In the genomic region with DNA sequence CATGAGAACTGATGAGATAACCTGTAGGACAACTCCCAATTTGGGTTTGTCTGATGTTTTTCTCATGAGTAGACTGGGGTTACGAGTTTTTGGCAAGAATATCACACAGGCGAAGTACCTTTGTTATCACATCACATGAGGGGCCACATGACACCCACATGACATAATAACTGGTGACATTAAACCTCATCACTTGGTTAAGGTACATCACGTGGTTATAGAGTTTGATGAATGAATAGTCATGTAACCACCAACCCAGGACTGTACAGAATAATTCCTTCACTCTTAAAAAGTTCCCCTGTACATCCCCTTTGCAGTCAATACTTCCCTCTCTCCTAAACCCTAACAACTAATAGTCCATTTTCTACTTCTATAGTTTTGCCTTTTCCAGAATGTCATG, we compare ENCODE assay signal across 24 cellular contexts.
DNase-seq lines count a peak whose midpoint lies in the region; ATAC-seq and TF ChIP-seq lines count a peak whose summit lies in the region.
"Had no signal": no experiment of that assay in that cellular context is flagged by ENCODE, and none has a peak within 500 bp of the region (broad histone marks: within the 10 kb centered on the region; RNA-seq: fewer than 3 reads in every experiment).

No MANE protein-coding gene starts in this region.

- TF ChIP-seq CTCF in OCI-LY3 (IDR thresholded peaks at IDR 0.05; ENCODE audit: low read depth, low read length) (no peak), GM13977 (IDR thresholded peaks at IDR 0.05; ENCODE audit: extremely low read depth, insufficient read depth, missing control alignments) (no peak)

- H2AFZ ChIP-seq in OCI-LY3 (ENCODE audit: low read depth, low read length) = no peak overlapping the region
- H2AFZ ChIP-seq: GM23338 had no signal

- H3K4me1 Mint-ChIP-seq in stimulated activated naive CD8-positive, alpha-beta T cell treated with anti-CD3 and anti-CD28 coated beads, Interleukin-15, amount 100 ng/mL, for 72 hours = no peaks in the 10 kb centered on the region
- H3K4me1 Mint-ChIP-seq: CD14-positive monocyte had no signal

- H3K9ac ChIP-seq in OCI-LY3 (ENCODE audit: low read length) = no peak overlapping the region

- no peak for TF ChIP-seq POLR2A in erythroblast (IDR thresholded peaks at IDR 0.05; ENCODE audit: low read length)

- peaks cover 0 to 16% of the 10 kb centered on the region in 2 donors for H3K36me3 Mint-ChIP-seq in activated naive CD4-positive, alpha-beta T cell treated with anti-CD3 and anti-CD28 coated beads, Interleukin-2, amount 50 U/mL, for 72 hours

- H3K4me1 ChIP-seq in OCI-LY3 (ENCODE audit: low read length) = peaks cover 31% of the 10 kb centered on the region
- H3K4me1 ChIP-seq: A549, HAP-1 had no signal

- H3K4me3 Mint-ChIP-seq in stimulated activated naive CD8-positive, alpha-beta T cell treated with anti-CD3 and anti-CD28 coated beads, Interleukin-15, amount 100 ng/mL, for 72 hours = no peak overlapping the region
- H3K4me3 Mint-ChIP-seq: B cell, CD14-positive monocyte, GM23338, IgD-negative memory B cell had no signal

- H3K9me3 Mint-ChIP-seq in activated naive CD4-positive, alpha-beta T cell treated with anti-CD3 and anti-CD28 coated beads, Interleukin-2, amount 50 U/mL, for 72 hours = no peaks in the 10 kb centered on the region
- H3K9me3 Mint-ChIP-seq in stimulated activated naive CD8-positive, alpha-beta T cell treated with anti-CD3 and anti-CD28 coated beads, Interleukin-15, amount 100 ng/mL, for 72 hours = no peaks in the 10 kb centered on the region
- H3K9me3 Mint-ChIP-seq: GM23338, IgD-negative memory B cell had no signal

- no peak for DNase-seq in activated naive CD4-positive, alpha-beta T cell treated with anti-CD3 and anti-CD28 coated beads, Interleukin-2, amount 50 U/mL, for 72 hours (ENCODE audit: low spot score in 2 of 2)
- no peak for DNase-seq in activated naive CD4-positive, alpha-beta T cell (lab: John Stamatoyannopoulos, UW)
- DNase-seq in erythroblast (lab: John Stamatoyannopoulos, UW) = peak; percentile 31 to 53
- DNase-seq in stimulated activated naive CD8-positive, alpha-beta T cell treated with anti-CD3 and anti-CD28 coated beads, Interleukin-15, amount 100 ng/mL, for 72 hours = no peak
- no peak for DNase-seq in NCI-H345 treated with DMSO at 0.1 percent for 48 hours (lab: John Stamatoyannopoulos, UW; ENCODE audit: unreplicated experiment)
- DNase-seq in GM13977 (ENCODE audit: low spot score) = no peak
- DNase-seq in NCI-H1092 treated with DMSO at 0.1 percent for 48 hours (lab: John Stamatoyannopoulos, UW) = no peak
- DNase-seq: Karpas-422, MV-4-11, NCI-H1417, NCI-H1694 treated with DMSO at 0.1 percent for 48 hours, NCI-H2081 treated with DMSO at 0.1 percent for 48 hours, NCI-H446 treated with DMSO at 0.1 percent for 48 hours, PC-3, RPMI8226, SIG-M5 had no signal

- H3K4me3 ChIP-seq in OCI-LY3 (ENCODE audit: low read length) = no peak overlapping the region
- H3K4me3 ChIP-seq: A549, GM23338, HAP-1 had no signal

- peak overlapping the region; percentile 23 for H3K27ac ChIP-seq in OCI-LY3 (ENCODE audit: low read length)
- H3K27ac ChIP-seq: A549 had no signal

- no peaks in the 10 kb centered on the region for H3K79me2 ChIP-seq in OCI-LY3 (ENCODE audit: low read length)

- H4K20me1 ChIP-seq in OCI-LY3 (ENCODE audit: insufficient read depth, low read length) = no peaks in the 10 kb centered on the region

- H3K36me3 ChIP-seq in OCI-LY3 (replicated peaks; ENCODE audit: low read depth, low read length) = peaks cover 42% of the 10 kb centered on the region

- H3K27me3 Mint-ChIP-seq in stimulated activated naive CD8-positive, alpha-beta T cell treated with anti-CD3 and anti-CD28 coated beads, Interleukin-15, amount 100 ng/mL, for 72 hours = no peaks in the 10 kb centered on the region
- H3K27me3 Mint-ChIP-seq: B cell, IgD-negative memory B cell had no signal

- peaks cover 13% of the 10 kb centered on the region for H3K9me3 ChIP-seq in OCI-LY3 (ENCODE audit: insufficient read depth, low read length)
- H3K9me3 ChIP-seq: A549, HAP-1 had no signal

- H3K27me3 ChIP-seq in OCI-LY3 (ENCODE audit: low read depth, low read length) = no peaks in the 10 kb centered on the region

- no peak overlapping the region for H3K27ac Mint-ChIP-seq in activated naive CD4-positive, alpha-beta T cell treated with anti-CD3 and anti-CD28 coated beads, Interleukin-2, amount 50 U/mL, for 72 hours
- H3K27ac Mint-ChIP-seq in stimulated activated naive CD8-positive, alpha-beta T cell treated with anti-CD3 and anti-CD28 coated beads, Interleukin-15, amount 100 ng/mL, for 72 hours = no peak overlapping the region
- H3K27ac Mint-ChIP-seq: B cell, CD14-positive monocyte, GM23338, IgD-negative memory B cell had no signal

- H3K4me2 ChIP-seq in OCI-LY3 (ENCODE audit: low read length) = peak overlapping the region; percentile 10
- H3K4me2 ChIP-seq: A549, GM23338 had no signal

- ATAC-seq in activated naive CD4-positive, alpha-beta T cell treated with anti-CD3 and anti-CD28 coated beads, Interleukin-2, amount 50 U/mL, for 72 hours = peak; percentile 46 to 50
- peak; percentile 83 for ATAC-seq in stimulated activated naive CD8-positive, alpha-beta T cell treated with anti-CD3 and anti-CD28 coated beads, Interleukin-15, amount 100 ng/mL, for 72 hours
- ATAC-seq: A549, GM23338, PC-3, SK-N-SH treated with all-trans-retinoic acid at 6 μM for 48 hours had no signal

- in situ Hi-C loops in GM13977 (cut with MboI; ENCODE audit: low pct_unique_long_range_greater_than_20kb, low sequenced_read_pairs, unreplicated experiment) = no loop called here

Comparison
In these comparisons a context has a peak if more than half of its experiments do, and no peak if none do; other contexts are left out.
1. DNase-seq: peak in erythroblast (2 of 2); none in activated naive CD4-positive, alpha-beta T cell treated with anti-CD3 and anti-CD28 coated beads, Interleukin-2, amount 50 U/mL, for 72 hours (0 of 2), activated naive CD4-positive, alpha-beta T cell (0 of 4), stimulated activated naive CD8-positive, alpha-beta T cell treated with anti-CD3 and anti-CD28 coated beads, Interleukin-15, amount 100 ng/mL, for 72 hours (0 of 2), NCI-H345 treated with DMSO at 0.1 percent for 48 hours (single experiment), GM13977 (single experiment) and NCI-H1092 treated with DMSO at 0.1 percent for 48 hours (single experiment).